1 cellular context compared by ENCODE assay signal in genomic region chr10:104258209-104258608, GRCh38.
TF ChIP-seq lines count a peak whose summit lies in the region.

No MANE protein-coding gene starts in this region.

TF ChIP-seq in liver, 16 proteins besides CTCF, POLR2A, EP300 and RAD21:
- TF ChIP-seq JUND (IDR thresholded peaks at IDR 0.05) (peak in 1 of 2 donors; percentile 25), ATF3 (IDR thresholded peaks at IDR 0.05) (no peak), FOXA1 (IDR thresholded peaks at IDR 0.05) (no peak), MAX (IDR thresholded peaks at IDR 0.05) (peak; percentile 65), SP1 (IDR thresholded peaks at IDR 0.05) (peak; percentile 27), HNF4A (conservative IDR thresholded peaks at IDR 0.05) (peak; percentile 30 to 60), EGR1 (IDR thresholded peaks at IDR 0.05; ENCODE audit: low read depth in 2 of 2) (peak in 1 of 2 donors; percentile 36), FOXA2 (IDR thresholded peaks at IDR 0.05) (peak; percentile 34), GABPA (IDR thresholded peaks at IDR 0.05 in 1 of 2, conservative IDR thresholded peaks at IDR 0.05 in 1 of 2) (no peak), YY1 (IDR thresholded peaks at IDR 0.05) (peak; percentile 20), HNF4G (IDR thresholded peaks at IDR 0.05) (no peak), RXRA (IDR thresholded peaks at IDR 0.05) (peak in 1 of 2 donors; percentile 48), TAF1 (conservative IDR thresholded peaks at IDR 0.05) (no peak)
